21 cellular contexts compared by ENCODE assay signal in genomic region chrX:40272786-40273185, GRCh38.
"Had no signal": no experiment of that assay in that cellular context is flagged by ENCODE, and none has a peak within 500 bp of the region (broad histone marks: within the 10 kb centered on the region; RNA-seq: fewer than 3 reads in every experiment).

No MANE protein-coding gene starts in this region.

- H3K4me3 Mint-ChIP-seq: activated CD4-positive, alpha-beta memory T cell treated with anti-CD3 and anti-CD28 coated beads, Interleukin-2, amount 10 ng/mL, durations not matched to agents 7 days and 5 days; activated CD8-positive, alpha-beta memory T cell treated with anti-CD3 and anti-CD28 coated beads, Interleukin-2, amount 10 ng/mL, durations not matched to agents 7 days and 5 days; activated naive CD8-positive, alpha-beta T cell treated with anti-CD3 and anti-CD28 coated beads for 36 hours; activated T-helper 17 cell treated with anti-CD3 and anti-CD28 coated beads, Interleukin-2, amount 50 U/mL, for 72 hours; effector memory CD8-positive, alpha-beta T cell; neural crest cell; T-helper 2 cell treated with Interferon-gamma antibody and Interleukin-4, amounts not matched to agents 5 μg/mL and 100 μg/mL, for 36 hours; WTC11 had no signal

- H3K27ac Mint-ChIP-seq: activated CD4-positive, alpha-beta memory T cell treated with anti-CD3 and anti-CD28 coated beads, Interleukin-2, amount 10 ng/mL, durations not matched to agents 7 days and 5 days; activated CD8-positive, alpha-beta memory T cell treated with anti-CD3 and anti-CD28 coated beads, Interleukin-2, amount 10 ng/mL, durations not matched to agents 7 days and 5 days; activated naive CD8-positive, alpha-beta T cell treated with anti-CD3 and anti-CD28 coated beads for 36 hours; activated T-helper 17 cell treated with anti-CD3 and anti-CD28 coated beads, Interleukin-2, amount 50 U/mL, for 72 hours; effector memory CD8-positive, alpha-beta T cell; progenitor cell of endocrine pancreas; T-helper 2 cell treated with Interferon-gamma antibody and Interleukin-4, amounts not matched to agents 5 μg/mL and 100 μg/mL, for 36 hours; WTC11 had no signal

- H3K4me1 Mint-ChIP-seq: activated naive CD8-positive, alpha-beta T cell treated with anti-CD3 and anti-CD28 coated beads for 36 hours; activated T-helper 17 cell treated with anti-CD3 and anti-CD28 coated beads, Interleukin-2, amount 50 U/mL, for 72 hours; neural crest cell had no signal

- H3K36me3 ChIP-seq: cardiac muscle cell, thyroid gland, vagina had no signal

- DNase-seq: activated CD4-positive, alpha-beta memory T cell treated with anti-CD3 and anti-CD28 coated beads, Interleukin-2, amount 10 ng/mL, durations not matched to agents 7 days and 5 days; activated CD4-positive, alpha-beta T cell treated with anti-CD3 and anti-CD28 coated beads for 48 hours; activated CD8-positive, alpha-beta memory T cell treated with anti-CD3 and anti-CD28 coated beads, Interleukin-2, amount 10 ng/mL, durations not matched to agents 7 days and 5 days; activated naive CD4-positive, alpha-beta T cell; activated naive CD8-positive, alpha-beta T cell treated with anti-CD3 and anti-CD28 coated beads for 36 hours; activated T-cell treated with anti-CD3 and anti-CD28 coated beads, Interleukin-2, amount 50 U/mL, for 1 hour; effector memory CD8-positive, alpha-beta T cell; foreskin fibroblast; stimulated activated CD4-positive, alpha-beta T cell treated with anti-CD3 and anti-CD28 coated beads, Interleukin-12 subunit alpha, Interleukin-12 subunit beta, amount 100 ng/mL, for 4 hours; stimulated activated CD4-positive, alpha-beta T cell treated with anti-CD3 and anti-CD28 coated beads, Interleukin-1b, Interleukin-23, amount 100 ng/mL, for 48 hours; stimulated activated CD8-positive, alpha-beta memory T cell treated with anti-CD3 and anti-CD28 coated beads, Interleukin-4, amount 100 ng/mL, for 48 hours; stimulated activated naive CD4-positive, alpha-beta T cell treated with Interleukin-2 at 50 U/mL for 16 hours; thyroid gland had no signal

- H3K36me3 Mint-ChIP-seq: activated CD8-positive, alpha-beta memory T cell treated with anti-CD3 and anti-CD28 coated beads, Interleukin-2, amount 10 ng/mL, durations not matched to agents 7 days and 5 days; activated naive CD8-positive, alpha-beta T cell treated with anti-CD3 and anti-CD28 coated beads for 36 hours; WTC11 had no signal

- ATAC-seq: activated CD8-positive, alpha-beta memory T cell treated with anti-CD3 and anti-CD28 coated beads, Interleukin-2, amount 10 ng/mL, durations not matched to agents 7 days and 5 days; activated T-helper 17 cell treated with anti-CD3 and anti-CD28 coated beads, Interleukin-2, amount 50 U/mL, for 72 hours; effector memory CD8-positive, alpha-beta T cell; WTC11 had no signal

- H3K4me1 ChIP-seq: thyroid gland, vagina had no signal

- H3K27ac ChIP-seq: cardiac muscle cell, epithelial cell of prostate, thyroid gland, vagina had no signal

- H3K9me3 Mint-ChIP-seq: activated CD4-positive, alpha-beta memory T cell treated with anti-CD3 and anti-CD28 coated beads, Interleukin-2, amount 10 ng/mL, durations not matched to agents 7 days and 5 days; activated T-helper 17 cell treated with anti-CD3 and anti-CD28 coated beads, Interleukin-2, amount 50 U/mL, for 72 hours; effector memory CD8-positive, alpha-beta T cell had no signal

- H3K4me3 ChIP-seq: cardiac muscle cell, thyroid gland, vagina had no signal

- H3K9me3 ChIP-seq: thyroid gland, vagina had no signal

- H3K27me3 ChIP-seq: cardiac muscle cell, thyroid gland, vagina had no signal

- H3K27me3 Mint-ChIP-seq: activated CD4-positive, alpha-beta memory T cell treated with anti-CD3 and anti-CD28 coated beads, Interleukin-2, amount 10 ng/mL, durations not matched to agents 7 days and 5 days; activated CD8-positive, alpha-beta memory T cell treated with anti-CD3 and anti-CD28 coated beads, Interleukin-2, amount 10 ng/mL, durations not matched to agents 7 days and 5 days; activated naive CD8-positive, alpha-beta T cell treated with anti-CD3 and anti-CD28 coated beads for 36 hours; activated T-helper 17 cell treated with anti-CD3 and anti-CD28 coated beads, Interleukin-2, amount 50 U/mL, for 72 hours; effector memory CD8-positive, alpha-beta T cell; progenitor cell of endocrine pancreas had no signal
